ENCODE assay signal across 2 cellular contexts in the genomic region with DNA sequence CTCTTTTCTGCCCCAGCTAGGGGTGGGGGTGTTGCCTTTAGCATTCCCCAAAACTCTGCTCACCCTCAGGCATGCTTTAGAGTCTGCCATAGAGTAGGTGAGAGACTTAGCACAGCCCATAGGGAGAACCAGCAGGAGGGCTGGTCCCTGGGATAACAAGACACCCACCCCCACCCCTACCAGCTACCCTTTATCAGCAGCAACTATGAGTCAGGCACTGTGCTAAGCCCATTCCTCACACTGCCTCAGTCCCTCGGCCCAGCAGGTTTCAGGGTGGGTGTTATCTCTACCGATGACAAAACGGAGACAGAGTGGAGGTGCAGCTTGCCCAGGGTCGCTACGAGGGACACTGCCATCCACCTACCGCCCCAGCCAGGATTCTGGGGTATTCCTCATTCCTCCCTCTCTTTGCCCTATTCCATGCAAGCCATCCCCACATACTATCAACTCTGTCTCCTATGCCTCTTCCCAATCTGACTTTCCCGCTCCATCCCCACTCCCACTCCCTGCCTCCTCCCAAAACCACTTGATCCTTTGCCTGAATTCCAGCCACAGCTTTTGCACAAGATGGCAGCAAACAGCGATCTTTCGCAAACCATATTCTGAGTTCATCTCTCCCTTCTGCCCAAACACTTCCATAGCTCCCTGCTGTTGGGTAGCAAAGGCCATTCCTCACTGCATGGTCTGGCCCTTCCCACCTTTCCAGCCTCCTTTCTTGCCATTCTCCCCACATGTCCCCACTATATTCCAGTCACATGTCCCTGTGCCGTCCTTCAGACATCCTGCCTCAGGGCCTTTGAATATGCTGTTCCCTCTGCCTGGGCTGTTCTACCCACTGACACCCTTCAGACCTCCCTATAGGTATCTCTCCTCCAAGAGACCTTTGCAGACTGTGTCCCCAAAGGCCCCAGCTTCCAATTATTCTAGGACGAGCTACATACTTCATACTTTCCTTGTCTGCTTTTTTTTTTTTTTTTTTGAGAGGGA.
TF ChIP-seq lines count a peak whose summit lies in the region.

No MANE protein-coding gene starts in this region.

TF ChIP-seq in IMR-90, 13 proteins besides CTCF, POLR2A, EP300 and RAD21:
- TF ChIP-seq BHLHE40 (IDR thresholded peaks at IDR 0.05; ENCODE audit: low read depth, low read length) (no peak), MAZ (IDR thresholded peaks at IDR 0.05; ENCODE audit: borderline replicate concordance, low read depth, low read length) (no peak), MXI1 (IDR thresholded peaks at IDR 0.05; ENCODE audit: borderline replicate concordance, low read depth, low read length) (no peak), RFX5 (IDR thresholded peaks at IDR 0.05; ENCODE audit: low read depth, low read length) (no peak), CHD1 (IDR thresholded peaks at IDR 0.05; ENCODE audit: low read depth, low read length) (no peak), RCOR1 (IDR thresholded peaks at IDR 0.05; ENCODE audit: insufficient replicate concordance, low read length) (no peak)
- TF ChIP-seq, protein P1, sequence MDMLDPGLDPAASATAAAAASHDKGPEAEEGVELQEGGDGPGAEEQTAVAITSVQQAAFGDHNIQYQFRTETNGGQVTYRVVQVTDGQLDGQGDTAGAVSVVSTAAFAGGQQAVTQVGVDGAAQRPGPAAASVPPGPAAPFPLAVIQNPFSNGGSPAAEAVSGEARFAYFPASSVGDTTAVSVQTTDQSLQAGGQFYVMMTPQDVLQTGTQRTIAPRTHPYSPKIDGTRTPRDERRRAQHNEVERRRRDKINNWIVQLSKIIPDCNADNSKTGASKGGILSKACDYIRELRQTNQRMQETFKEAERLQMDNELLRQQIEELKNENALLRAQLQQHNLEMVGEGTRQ (IDR thresholded peaks at IDR 0.05; ENCODE audit: low read depth, low read length) = no peak
- TF ChIP-seq, protein P2, sequence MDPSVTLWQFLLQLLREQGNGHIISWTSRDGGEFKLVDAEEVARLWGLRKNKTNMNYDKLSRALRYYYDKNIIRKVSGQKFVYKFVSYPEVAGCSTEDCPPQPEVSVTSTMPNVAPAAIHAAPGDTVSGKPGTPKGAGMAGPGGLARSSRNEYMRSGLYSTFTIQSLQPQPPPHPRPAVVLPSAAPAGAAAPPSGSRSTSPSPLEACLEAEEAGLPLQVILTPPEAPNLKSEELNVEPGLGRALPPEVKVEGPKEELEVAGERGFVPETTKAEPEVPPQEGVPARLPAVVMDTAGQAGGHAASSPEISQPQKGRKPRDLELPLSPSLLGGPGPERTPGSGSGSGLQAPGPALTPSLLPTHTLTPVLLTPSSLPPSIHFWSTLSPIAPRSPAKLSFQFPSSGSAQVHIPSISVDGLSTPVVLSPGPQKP (IDR thresholded peaks at IDR 0.05; ENCODE audit: borderline replicate concordance, low read depth, low read length) = no peak

TF ChIP-seq in H1, 55 proteins besides CTCF, POLR2A, EP300 and RAD21:
- TF ChIP-seq GABPA (IDR thresholded peaks at IDR 0.05; ENCODE audit: borderline replicate concordance, insufficient read depth, low read length) = no peak
- TF ChIP-seq SP1 (IDR thresholded peaks at IDR 0.05; ENCODE audit: low read depth, low read length) = no peak
- no peak for TF ChIP-seq GTF2F1 (IDR thresholded peaks at IDR 0.05; ENCODE audit: borderline replicate concordance, low read depth, low read length)
- no peak for TF ChIP-seq CBX8 (IDR thresholded peaks at IDR 0.05; ENCODE audit: borderline replicate concordance, low read depth, low read length)
- no peak for TF ChIP-seq TBP (IDR thresholded peaks at IDR 0.05; ENCODE audit: low read depth, low read length)
- no peak for TF ChIP-seq MAFK (IDR thresholded peaks at IDR 0.05; ENCODE audit: low read depth, low read length)
- TF ChIP-seq CEBPB (IDR thresholded peaks at IDR 0.05; ENCODE audit: low read depth, low read length) = no peak
- TF ChIP-seq, protein P3, sequence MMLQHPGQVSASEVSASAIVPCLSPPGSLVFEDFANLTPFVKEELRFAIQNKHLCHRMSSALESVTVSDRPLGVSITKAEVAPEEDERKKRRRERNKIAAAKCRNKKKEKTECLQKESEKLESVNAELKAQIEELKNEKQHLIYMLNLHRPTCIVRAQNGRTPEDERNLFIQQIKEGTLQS (IDR thresholded peaks at IDR 0.05; ENCODE audit: insufficient read depth, low read depth, low read length) = no peak
- TF ChIP-seq SP4 (IDR thresholded peaks at IDR 0.05; ENCODE audit: low read length) = no peak
- no peak for TF ChIP-seq TCF12 (IDR thresholded peaks at IDR 0.05; ENCODE audit: low read depth, low read length)
- no peak for TF ChIP-seq KDM1A (IDR thresholded peaks at IDR 0.05; ENCODE audit: borderline replicate concordance, low read length)
- TF ChIP-seq RBBP5 (IDR thresholded peaks at IDR 0.05; ENCODE audit: borderline replicate concordance, low read depth, low read length) = no peak
- no peak for TF ChIP-seq TAF1 (IDR thresholded peaks at IDR 0.05; ENCODE audit: low read depth, low read length)
